In genomic region chr5:9045946-9046345, GRCh38 we compare ENCODE assay signal across 16 cellular contexts.
DNase-seq lines count a peak whose midpoint lies in the region; ATAC-seq, FAIRE-seq and TF ChIP-seq lines count a peak whose summit lies in the region.
"Had no signal": no experiment of that assay in that cellular context is flagged by ENCODE, and none has a peak within 500 bp of the region (broad histone marks: within the 10 kb centered on the region; RNA-seq: fewer than 3 reads in every experiment).

No MANE protein-coding gene starts in this region.

- no peak overlapping the region for H3K4me2 ChIP-seq in GM23248 (ENCODE audit: unreplicated experiment)
- no peak overlapping the region for H3K4me2 ChIP-seq in keratinocyte (ENCODE audit: control insufficient read depth, extremely low read depth, insufficient read depth, low read depth, low read length)
- no peak overlapping the region for H3K4me2 ChIP-seq in skeletal muscle satellite cell (ENCODE audit: low read length)
- H3K4me2 ChIP-seq: KMS-11 had no signal

- 91 to 100% methylated on average over 2 of the region's 2 CpGs for WGBS in GM23248 (ENCODE audit: low coverage in 1 of 2, low lambda C conversion rate in 2 of 2, missing lambda C conversion rate in 2 of 2), 2 experiments

- ATAC-seq in HG03108 (IDR thresholded peaks at IDR 0.05; ENCODE audit: unreplicated experiment), result no peak
- no peak for ATAC-seq in GM18909 (IDR thresholded peaks at IDR 0.05; ENCODE audit: poor library complexity, unreplicated experiment)

- H3K36me3 ChIP-seq in GM23248 (ENCODE audit: low read depth), result peaks cover 34% of the 10 kb centered on the region
- H3K36me3 ChIP-seq in ascending aorta, result peaks cover 0 to 13% of the 10 kb centered on the region in 2 donors
- H3K36me3 ChIP-seq in keratinocyte (ENCODE audit: control insufficient read depth in 2 of 2, extremely low read depth in 1 of 2, insufficient read depth in 2 of 2, low read length in 2 of 2), result no peaks in the 10 kb centered on the region
- H3K36me3 ChIP-seq in skeletal muscle satellite cell (ENCODE audit: insufficient read depth, low read length), result no peaks in the 10 kb centered on the region

- H4K20me1 ChIP-seq in GM23248 (ENCODE audit: insufficient read depth), result no peaks in the 10 kb centered on the region
- H4K20me1 ChIP-seq in keratinocyte (ENCODE audit: control insufficient read depth, extremely low read depth, insufficient read depth, low read length), result no peaks in the 10 kb centered on the region

- no peaks in the 10 kb centered on the region for H3K27me3 ChIP-seq in GM23248 (replicated peaks; ENCODE audit: insufficient read depth)
- H3K27me3 ChIP-seq in ascending aorta, result no peaks in the 10 kb centered on the region
- H3K27me3 ChIP-seq in keratinocyte (ENCODE audit: control insufficient read depth, extremely low read depth, insufficient read depth, low read length), result no peaks in the 10 kb centered on the region
- H3K27me3 ChIP-seq in skeletal muscle satellite cell (ENCODE audit: control insufficient read depth, insufficient read depth, low read length), result no peaks in the 10 kb centered on the region

- H3K4me3 ChIP-seq in GM23248 (no peak overlapping the region), ascending aorta (no peak overlapping the region), keratinocyte (ENCODE audit: control insufficient read depth in 2 of 3, extremely low read depth in 1 of 3, insufficient read depth in 2 of 3, low read depth in 1 of 3, low read length in 3 of 3) (no peak overlapping the region), skeletal muscle satellite cell (ENCODE audit: low read length) (no peak overlapping the region), coronary artery (no peak overlapping the region)

- H3K9ac ChIP-seq in GM23248 (no peak overlapping the region), keratinocyte (ENCODE audit: control insufficient read depth, extremely low read depth, insufficient read depth, low read length) (no peak overlapping the region), skeletal muscle satellite cell (ENCODE audit: low read depth, low read length) (peak overlapping the region; percentile 79)
- H3K9ac ChIP-seq: KMS-11 had no signal

- H3K27ac ChIP-seq in GM23248, result peak overlapping the region; percentile 91
- H3K27ac ChIP-seq in ascending aorta, result peak overlapping the region; percentile 48 to 53
- peak overlapping the region; percentile 72 for H3K27ac ChIP-seq in keratinocyte (ENCODE audit: control insufficient read depth, insufficient read depth, low read length)
- H3K27ac ChIP-seq in coronary artery, result no peak overlapping the region
- H3K27ac ChIP-seq: KMS-11 had no signal

- no peak for TF ChIP-seq CTCF in ascending aorta (IDR thresholded peaks at IDR 0.05)
- TF ChIP-seq CTCF in keratinocyte (optimal IDR thresholded peaks at IDR 0.05 in 1 of 3, IDR thresholded peaks at IDR 0.05 in 1 of 3, conservative IDR thresholded peaks at IDR 0.05 in 1 of 3; ENCODE audit: extremely low read depth in 1 of 3, insufficient read depth in 2 of 3, low read length in 3 of 3), result no peak
- TF ChIP-seq CTCF in coronary artery (IDR thresholded peaks at IDR 0.05), result no peak

- FAIRE-seq in keratinocyte (lab: Jason Lieb, UNC), result no peak
- FAIRE-seq: GM12892, H1 had no signal

- H3K4me1 ChIP-seq in GM23248 (ENCODE audit: insufficient read depth) (peaks cover 28% of the 10 kb centered on the region), ascending aorta (peaks cover 0 to 15% of the 10 kb centered on the region in 2 donors), keratinocyte (ENCODE audit: control insufficient read depth, extremely low read depth, insufficient read depth, low read length) (peaks cover 18% of the 10 kb centered on the region), skeletal muscle satellite cell (ENCODE audit: control insufficient read depth, insufficient read depth, low read length) (peaks cover 27% of the 10 kb centered on the region)
- H3K4me1 ChIP-seq: Caco-2 had no signal

- DNase-seq in GM23248 (no peak), ascending aorta (ENCODE audit: low spot score in 2 of 2) (no peak), keratinocyte (ENCODE audit: low read depth, low spot score) (no peak), coronary artery (ENCODE audit: low spot score) (no peak)
- DNase-seq: Caco-2, DMS153, NCI-H1436 treated with DMSO at 0.1 percent for 48 hours, NCI-H2081, NCI-H524, SHP77 had no signal

- H3K9me1 ChIP-seq in keratinocyte (ENCODE audit: control insufficient read depth, extremely low read depth, insufficient read depth, low read length), result no peaks in the 10 kb centered on the region

- no peaks in the 10 kb centered on the region for H3K9me2 ChIP-seq in GM23248 (ENCODE audit: insufficient read depth)

- H2AFZ ChIP-seq in GM23248 (no peak overlapping the region), keratinocyte (ENCODE audit: control insufficient read depth, low read length) (peak overlapping the region; percentile 47)

- H3K9me3 ChIP-seq in GM23248 (ENCODE audit: low read depth), result no peaks in the 10 kb centered on the region
- no peaks in the 10 kb centered on the region for H3K9me3 ChIP-seq in ascending aorta
- no peaks in the 10 kb centered on the region for H3K9me3 ChIP-seq in keratinocyte (ENCODE audit: control insufficient read depth, low read depth, low read length)
- H3K9me3 ChIP-seq in skeletal muscle satellite cell (replicated peaks; ENCODE audit: low read length), result no peaks in the 10 kb centered on the region
- H3K9me3 ChIP-seq: Caco-2 had no signal

- dilution Hi-C loops in keratinocyte (cut with MboI; ENCODE audit: extremely low pct_ligation_motif_present, low sequenced_read_pairs), result no loop called here

- in situ Hi-C loops in GM23248 (cut with MboI), result no loop called here

- peaks cover 21% of the 10 kb centered on the region for H3F3A ChIP-seq in GM23248 (ENCODE audit: insufficient read depth)

- H3K79me2 ChIP-seq in GM23248 (ENCODE audit: insufficient read depth), result no peaks in the 10 kb centered on the region
- no peaks in the 10 kb centered on the region for H3K79me2 ChIP-seq in keratinocyte (ENCODE audit: control insufficient read depth, insufficient read depth, low read length)

- intact Hi-C loops in ascending aorta (cut with DNase I), result loop anchor here (5.0 to 10.0 kb wide), 2 partner anchors 34 to 499 kb away; partner anchors contain the start of gene SEMA5A

Comparison
In these comparisons a context has a peak if more than half of its experiments do, and no peak if none do; other contexts are left out.
1. H3K27ac ChIP-seq: peak in GM23248 (single experiment), ascending aorta (2 of 2) and keratinocyte (single experiment); none in coronary artery (0 of 2).